ENCODE assay signal across 28 cellular contexts in the genomic region with DNA sequence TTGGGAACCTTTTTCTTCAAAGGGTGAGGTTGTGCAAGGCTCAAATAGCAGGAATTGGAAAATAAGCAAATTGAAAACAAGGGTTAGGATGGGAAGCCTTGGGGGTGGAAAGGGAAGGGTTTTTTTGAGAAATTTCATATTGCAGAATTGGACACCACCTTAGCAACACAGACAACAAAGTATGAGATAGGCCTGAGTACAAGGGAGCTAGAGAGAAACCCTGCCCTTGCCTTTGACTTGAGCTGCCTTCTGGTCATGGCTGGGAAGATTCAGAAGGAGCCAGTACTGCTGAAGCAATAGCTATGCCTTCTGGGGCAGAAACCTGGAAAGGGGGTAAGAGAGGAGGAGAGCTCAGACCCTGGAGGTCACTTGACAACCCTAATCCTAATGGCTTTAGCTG.
"Had no signal": no experiment of that assay in that cellular context is flagged by ENCODE, and none has a peak within 500 bp of the region (broad histone marks: within the 10 kb centered on the region; RNA-seq: fewer than 3 reads in every experiment).

No MANE protein-coding gene starts in this region.

- H3K4me1 Mint-ChIP-seq: naive thymus-derived CD4-positive, alpha-beta T cell; natural killer cell; stimulated activated effector memory CD8-positive, alpha-beta T cell treated with anti-CD3 and anti-CD28 coated beads, Interleukin-12 subunit alpha, Interleukin-12 subunit beta, amount 100 ng/mL, for 72 hours; stimulated activated naive B cell treated with anti-CD40 and anti-IgM and Interleukin-4, amounts not matched to agents 10 μg/mL and 1 μg/mL and 100 μg/mL, for 72 hours had no signal

- H3K36me3 ChIP-seq: neural progenitor cell, right lobe of liver, sigmoid colon, stomach, thoracic aorta, thyroid gland, tibial nerve, upper lobe of right lung, uterus had no signal

- H3K4me3 ChIP-seq: neural progenitor cell, psoas muscle, right lobe of liver, sigmoid colon, stomach, thoracic aorta, thyroid gland, tibial nerve, upper lobe of right lung, uterus had no signal

- H3K27me3 Mint-ChIP-seq: progenitor cell of endocrine pancreas; stimulated activated naive B cell treated with anti-CD40 and anti-IgM and Interleukin-4, amounts not matched to agents 10 μg/mL and 1 μg/mL and 100 μg/mL, for 72 hours; stimulated activated naive CD8-positive, alpha-beta T cell treated with anti-CD3 and anti-CD28 coated beads, Interleukin-15, Interleukin-2, amounts not matched to agents 100 ng/mL and 50 ng/mL, for 24 hours had no signal

- H3K9me3 Mint-ChIP-seq: neural progenitor cell; stimulated activated naive CD8-positive, alpha-beta T cell treated with anti-CD3 and anti-CD28 coated beads, Interleukin-15, Interleukin-2, amounts not matched to agents 100 ng/mL and 50 ng/mL, for 24 hours had no signal

- H3K9me3 ChIP-seq: psoas muscle, right lobe of liver, sigmoid colon, stomach, thoracic aorta, thyroid gland, tibial nerve, upper lobe of right lung, uterus had no signal

- H3K4me3 Mint-ChIP-seq: naive thymus-derived CD4-positive, alpha-beta T cell; natural killer cell; nephron; neural progenitor cell; stimulated activated effector memory CD8-positive, alpha-beta T cell treated with anti-CD3 and anti-CD28 coated beads, Interleukin-12 subunit alpha, Interleukin-12 subunit beta, amount 100 ng/mL, for 72 hours; stimulated activated naive B cell treated with anti-CD40 and anti-IgM and Interleukin-4, amounts not matched to agents 10 μg/mL and 1 μg/mL and 100 μg/mL, for 72 hours; stimulated activated naive CD8-positive, alpha-beta T cell treated with anti-CD3 and anti-CD28 coated beads, Interleukin-15, Interleukin-2, amounts not matched to agents 100 ng/mL and 50 ng/mL, for 24 hours had no signal

- H3K27ac Mint-ChIP-seq: naive thymus-derived CD4-positive, alpha-beta T cell; natural killer cell; nephron; neural progenitor cell; progenitor cell of endocrine pancreas; stimulated activated effector memory CD8-positive, alpha-beta T cell treated with anti-CD3 and anti-CD28 coated beads, Interleukin-12 subunit alpha, Interleukin-12 subunit beta, amount 100 ng/mL, for 72 hours; stimulated activated naive B cell treated with anti-CD40 and anti-IgM and Interleukin-4, amounts not matched to agents 10 μg/mL and 1 μg/mL and 100 μg/mL, for 72 hours; stimulated activated naive CD8-positive, alpha-beta T cell treated with anti-CD3 and anti-CD28 coated beads, Interleukin-15, Interleukin-2, amounts not matched to agents 100 ng/mL and 50 ng/mL, for 24 hours had no signal

- DNase-seq: naive thymus-derived CD4-positive, alpha-beta T cell; natural killer cell; occipital lobe; posterior cingulate gyrus; psoas muscle; right cardiac atrium; right lobe of liver; sigmoid colon; small intestine; stimulated activated CD4-positive, alpha-beta T cell treated with anti-CD3 and anti-CD28 coated beads, Interleukin-15, amount 100 ng/mL, for 24 hours; stimulated activated CD4-positive, alpha-beta T cell treated with anti-CD3 and anti-CD28 coated beads, Interleukin-2, amount 100 ng/mL, for 24 hours; stimulated activated CD4-positive, alpha-beta T cell treated with anti-CD3 and anti-CD28 coated beads, Interleukin-2, amount 100 ng/mL, for 48 hours; stimulated activated CD4-positive, alpha-beta T cell treated with anti-CD3 and anti-CD28 coated beads, Interleukin-4, amount 100 ng/mL, for 24 hours; stimulated activated naive B cell treated with anti-CD40 and anti-IgM and Interleukin-4, amounts not matched to agents 10 μg/mL and 1 μg/mL and 100 μg/mL, for 72 hours; stimulated activated naive CD4-positive, alpha-beta T cell treated with Interleukin-2 at 50 U/mL for 16 hours; stomach; thyroid gland; trophoblast cell; upper lobe of right lung; uterus had no signal

- H3K27ac ChIP-seq: neural progenitor cell, parathyroid adenoma, psoas muscle, right lobe of liver, sigmoid colon, stomach, thoracic aorta, thyroid gland, tibial nerve, upper lobe of right lung, uterus had no signal

- H3K9ac ChIP-seq: neural progenitor cell, parathyroid adenoma had no signal

- ATAC-seq: naive thymus-derived CD4-positive, alpha-beta T cell; natural killer cell; psoas muscle; right cardiac atrium; right lobe of liver; stimulated activated effector memory CD8-positive, alpha-beta T cell treated with anti-CD3 and anti-CD28 coated beads, Interleukin-12 subunit alpha, Interleukin-12 subunit beta, amount 100 ng/mL, for 72 hours; stimulated activated naive B cell treated with anti-CD40 and anti-IgM and Interleukin-4, amounts not matched to agents 10 μg/mL and 1 μg/mL and 100 μg/mL, for 72 hours; upper lobe of right lung had no signal

- H3K36me3 Mint-ChIP-seq: naive thymus-derived CD4-positive, alpha-beta T cell; natural killer cell; stimulated activated effector memory CD8-positive, alpha-beta T cell treated with anti-CD3 and anti-CD28 coated beads, Interleukin-12 subunit alpha, Interleukin-12 subunit beta, amount 100 ng/mL, for 72 hours; stimulated activated naive B cell treated with anti-CD40 and anti-IgM and Interleukin-4, amounts not matched to agents 10 μg/mL and 1 μg/mL and 100 μg/mL, for 72 hours had no signal
